32 cellular contexts compared by ENCODE assay signal in the genomic region with DNA sequence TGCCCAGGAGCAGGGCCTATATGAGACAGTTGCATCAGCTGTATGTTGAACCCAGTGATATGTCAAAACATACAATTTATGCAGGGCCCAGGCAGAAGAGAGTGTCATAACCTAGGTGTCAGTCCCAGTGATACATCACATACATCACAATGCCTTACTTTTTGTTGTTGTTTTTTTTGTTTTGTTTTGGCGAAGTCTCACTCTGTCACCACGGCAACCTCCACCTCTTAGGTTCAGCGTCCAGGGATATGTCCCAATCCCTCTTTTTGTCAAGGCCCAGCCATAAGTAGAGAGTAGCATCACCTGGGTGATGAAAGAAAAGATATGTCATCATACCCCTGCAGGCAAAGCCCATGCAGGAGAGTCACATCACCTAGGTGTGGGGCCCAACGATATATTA. TPM values are rescaled to one million over a fixed set of nuclear protein-coding genes. Genes with fewer than 3 reads are reported as not detected.
"Had no signal": no experiment of that assay in that cellular context is flagged by ENCODE, and none has a peak within 500 bp of the region (broad histone marks: within the 10 kb centered on the region; RNA-seq: fewer than 3 reads in every experiment).

No MANE protein-coding gene starts in this region.

- H3K27ac ChIP-seq: adrenal gland, ascending aorta, body of pancreas, brain microvascular endothelial cell, breast epithelium, cardiac muscle cell had no signal

- H3K4me3 ChIP-seq: adrenal gland, ascending aorta, body of pancreas, breast epithelium, cardiac muscle cell had no signal

- ATAC-seq: activated naive CD4-positive, alpha-beta T cell treated with anti-CD3 and anti-CD28 coated beads, Interleukin-2, amount 50 U/mL, for 72 hours; activated naive CD8-positive, alpha-beta T cell treated with anti-CD3 and anti-CD28 coated beads, Interleukin-2, amount 50 U/mL, for 24 hours; activated T-cell treated with anti-CD3 and anti-CD28 coated beads, Interleukin-2, amount 50 U/mL, for 4 hours; activated T-cell treated with anti-CD3 and anti-CD28 coated beads, Interleukin-2, amount 50 U/mL, for 72 hours; activated T-helper 17 cell treated with anti-CD3 and anti-CD28 coated beads, Interleukin-2, amount 50 U/mL, for 72 hours; body of pancreas had no signal

- H3K9me3 ChIP-seq: adrenal gland, ascending aorta, body of pancreas, breast epithelium had no signal

- H3K27me3 ChIP-seq: adrenal gland, ascending aorta, body of pancreas, brain microvascular endothelial cell, breast epithelium, cardiac muscle cell had no signal

- H3K36me3 ChIP-seq: adrenal gland, ascending aorta, brain microvascular endothelial cell, breast epithelium, cardiac muscle cell had no signal

- DNase-seq: activated effector memory CD4-positive, alpha-beta T cell treated with anti-CD3 and anti-CD28 coated beads, Interleukin-2, amount 50 U/mL, for 16 hours; activated effector memory CD4-positive, alpha-beta T cell treated with Interleukin-2 at 50 U/mL for 16 hours; activated gamma-delta T cell; activated gamma-delta T cell treated with Interleukin-2 at 50 U/mL for 16 hours; activated naive CD4-positive, alpha-beta T cell; activated naive CD4-positive, alpha-beta T cell treated with anti-CD3 and anti-CD28 coated beads for 36 hours; activated naive CD4-positive, alpha-beta T cell treated with anti-CD3 and anti-CD28 coated beads, Interleukin-2, amount 10 ng/mL, durations not matched to agents 7 days and 5 days; activated naive CD4-positive, alpha-beta T cell treated with anti-CD3 and anti-CD28 coated beads, Interleukin-2, amount 50 U/mL, for 16 hours; activated naive CD4-positive, alpha-beta T cell treated with Interleukin-2 at 50 U/mL for 16 hours; activated naive CD8-positive, alpha-beta T cell treated with anti-CD3 and anti-CD28 coated beads for 36 hours; activated naive CD8-positive, alpha-beta T cell treated with anti-CD3 and anti-CD28 coated beads, Interleukin-2, amount 10 ng/mL, durations not matched to agents 7 days and 5 days; activated naive CD8-positive, alpha-beta T cell treated with anti-CD3 and anti-CD28 coated beads, Interleukin-2, amount 50 U/mL, for 24 hours; activated T-cell treated with anti-CD3 and anti-CD28 coated beads, Interleukin-2, amount 50 U/mL, for 1 hour; activated T-cell treated with anti-CD3 and anti-CD28 coated beads, Interleukin-2, amount 50 U/mL, for 24 hours; activated T-cell treated with anti-CD3 and anti-CD28 coated beads, Interleukin-2, amount 50 U/mL, for 4 hours; activated T-cell treated with anti-CD3 and anti-CD28 coated beads, Interleukin-2, amount 50 U/mL, for 48 hours; activated T-cell treated with anti-CD3 and anti-CD28 coated beads, Interleukin-2, amount 50 U/mL, for 72 hours; adrenal gland; amniotic stem cell; amygdala; anterior cingulate cortex; aorta; body of pancreas; brain microvascular endothelial cell; caudate nucleus; central memory CD4-positive, alpha-beta T cell; cerebellar nuclear complex had no signal

- H3K4me1 ChIP-seq: adrenal gland, ascending aorta, body of pancreas, breast epithelium had no signal

RNA-seq across cellular contexts. Expression of a gene that starts 56.8 kb away (rescaled TPM):
- polyA plus RNA-seq: aorta had no signal

RNA-seq across cellular contexts. Expression of a gene that starts 57.0 kb away (rescaled TPM):
- polyA plus RNA-seq: cardiac muscle cell had no signal
